ENCODE assay signal across 13 cellular contexts in the genomic region with DNA sequence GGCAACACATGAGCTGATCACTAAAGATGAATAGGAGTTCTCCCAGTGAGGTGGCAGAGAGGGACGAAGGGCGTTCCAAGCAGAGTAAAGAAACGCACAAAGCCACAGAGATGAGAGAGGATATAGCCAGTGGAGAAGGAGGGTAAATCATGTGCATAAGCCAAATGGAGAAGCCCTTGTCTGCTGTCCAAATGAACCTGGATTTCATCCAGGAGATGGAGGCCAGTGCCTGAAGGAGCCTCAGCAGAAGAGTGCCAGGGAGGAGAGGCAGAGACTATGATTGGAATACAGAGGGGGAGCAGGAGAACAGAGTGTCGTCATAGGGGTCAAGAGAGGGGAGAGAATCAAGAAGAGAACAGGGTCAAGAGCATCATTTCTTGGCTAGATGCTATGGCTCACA. TPM values are rescaled to one million over a fixed set of nuclear protein-coding genes. Genes with fewer than 3 reads are reported as not detected.
A peak's percentile ranks its signal among the peaks of the same experiment; 100 is the strongest.
DNase-seq lines count a peak whose midpoint lies in the region; TF ChIP-seq lines count a peak whose summit lies in the region.
"Had no signal": no experiment of that assay in that cellular context is flagged by ENCODE, and none has a peak within 500 bp of the region (broad histone marks: within the 10 kb centered on the region; RNA-seq: fewer than 3 reads in every experiment).

No MANE protein-coding gene starts in this region.

- peak; percentile 43 for DNase-seq in NCI-H446 treated with DMSO at 0.1 percent for 48 hours (lab: John Stamatoyannopoulos, UW)
- DNase-seq in cerebellum (ENCODE audit: low spot score): peak; percentile 58
- DNase-seq in progenitor cell of endocrine pancreas (ENCODE audit: low spot score, unreplicated experiment): no peak
- DNase-seq in AG20443 (ENCODE audit: low spot score): no peak
- no peak for DNase-seq in activated naive CD4-positive, alpha-beta T cell treated with Interleukin-2 at 50 U/mL for 16 hours
- DNase-seq: Caco-2; CD8-positive, alpha-beta memory T cell; DND-41; GF-D8; HFFc6 had no signal

- no peaks in the 10 kb centered on the region for H3K36me3 Mint-ChIP-seq in progenitor cell of endocrine pancreas (ENCODE audit: insufficient read depth)
- H3K36me3 Mint-ChIP-seq: CD8-positive, alpha-beta memory T cell had no signal

- no peak overlapping the region for H3K4me3 ChIP-seq in HEK293 (ENCODE audit: low read depth, low read length)
- H3K4me3 ChIP-seq: A549, HAP-1 had no signal

- peaks cover 11% of the 10 kb centered on the region for H3K4me1 Mint-ChIP-seq in progenitor cell of endocrine pancreas (ENCODE audit: low read depth)
- H3K4me1 Mint-ChIP-seq: CD8-positive, alpha-beta memory T cell had no signal

- peak overlapping the region; percentile 68 for H3K27ac Mint-ChIP-seq in progenitor cell of endocrine pancreas
- H3K27ac Mint-ChIP-seq: HFFc6 had no signal

- TF ChIP-seq CTCF in HEK293 (tag by site-specific recombination; IDR thresholded peaks at IDR 0.05) (no peak), progenitor cell of endocrine pancreas (IDR thresholded peaks at IDR 0.05; ENCODE audit: unreplicated experiment) (no peak)

- H3K27ac ChIP-seq in HEK293 (ENCODE audit: extremely low read depth, low read depth, low read length): no peak overlapping the region

- CTCF ChIA-PET in HEK293 (lab: Yijun Ruan, JAX): interaction anchor here (1.1 kb wide), 2 partner anchors 9 to 60 kb away, joined by 3 to 4 read pairs; no protein-coding TSS in a partner anchor

- no peaks in the 10 kb centered on the region for H3K9me3 Mint-ChIP-seq in progenitor cell of endocrine pancreas (ENCODE audit: low read depth)
- H3K9me3 Mint-ChIP-seq: CD8-positive, alpha-beta memory T cell; HFFc6 had no signal

- no peaks in the 10 kb centered on the region for H3K9me3 ChIP-seq in HEK293 (ENCODE audit: control insufficient read depth, insufficient read depth, low read depth, low read length)
- H3K9me3 ChIP-seq: A549, Caco-2, HAP-1 had no signal

- peaks cover 25% of the 10 kb centered on the region for H3K27me3 Mint-ChIP-seq in progenitor cell of endocrine pancreas

- no peak overlapping the region for H3K4me3 Mint-ChIP-seq in progenitor cell of endocrine pancreas (ENCODE audit: low read depth)
- H3K4me3 Mint-ChIP-seq: CD8-positive, alpha-beta memory T cell; HFFc6 had no signal

- POLR2A ChIA-PET in HEK293 (lab: Yijun Ruan, JAX): no interaction called here

- H3K36me3 ChIP-seq in HEK293 (ENCODE audit: control insufficient read depth in 2 of 2, insufficient read depth in 1 of 2, low read length in 2 of 2): no peaks in the 10 kb centered on the region
- H3K36me3 ChIP-seq: HAP-1 had no signal

- peaks cover 4% of the 10 kb centered on the region for H3K4me1 ChIP-seq in HEK293 (ENCODE audit: control insufficient read depth, insufficient read depth, low read length)
- H3K4me1 ChIP-seq: HAP-1 had no signal

TF ChIP-seq in HEK293, 187 proteins besides CTCF, POLR2A, EP300 and RAD21:
- TF ChIP-seq ZBTB7A (tag by site-specific recombination; IDR thresholded peaks at IDR 0.05; ENCODE audit: low read depth) (no peak), ZNF112 (tag by site-specific recombination; IDR thresholded peaks at IDR 0.05) (no peak), ZNF133 (tag by site-specific recombination; IDR thresholded peaks at IDR 0.05) (no peak)
- TF ChIP-seq, protein P1, sequence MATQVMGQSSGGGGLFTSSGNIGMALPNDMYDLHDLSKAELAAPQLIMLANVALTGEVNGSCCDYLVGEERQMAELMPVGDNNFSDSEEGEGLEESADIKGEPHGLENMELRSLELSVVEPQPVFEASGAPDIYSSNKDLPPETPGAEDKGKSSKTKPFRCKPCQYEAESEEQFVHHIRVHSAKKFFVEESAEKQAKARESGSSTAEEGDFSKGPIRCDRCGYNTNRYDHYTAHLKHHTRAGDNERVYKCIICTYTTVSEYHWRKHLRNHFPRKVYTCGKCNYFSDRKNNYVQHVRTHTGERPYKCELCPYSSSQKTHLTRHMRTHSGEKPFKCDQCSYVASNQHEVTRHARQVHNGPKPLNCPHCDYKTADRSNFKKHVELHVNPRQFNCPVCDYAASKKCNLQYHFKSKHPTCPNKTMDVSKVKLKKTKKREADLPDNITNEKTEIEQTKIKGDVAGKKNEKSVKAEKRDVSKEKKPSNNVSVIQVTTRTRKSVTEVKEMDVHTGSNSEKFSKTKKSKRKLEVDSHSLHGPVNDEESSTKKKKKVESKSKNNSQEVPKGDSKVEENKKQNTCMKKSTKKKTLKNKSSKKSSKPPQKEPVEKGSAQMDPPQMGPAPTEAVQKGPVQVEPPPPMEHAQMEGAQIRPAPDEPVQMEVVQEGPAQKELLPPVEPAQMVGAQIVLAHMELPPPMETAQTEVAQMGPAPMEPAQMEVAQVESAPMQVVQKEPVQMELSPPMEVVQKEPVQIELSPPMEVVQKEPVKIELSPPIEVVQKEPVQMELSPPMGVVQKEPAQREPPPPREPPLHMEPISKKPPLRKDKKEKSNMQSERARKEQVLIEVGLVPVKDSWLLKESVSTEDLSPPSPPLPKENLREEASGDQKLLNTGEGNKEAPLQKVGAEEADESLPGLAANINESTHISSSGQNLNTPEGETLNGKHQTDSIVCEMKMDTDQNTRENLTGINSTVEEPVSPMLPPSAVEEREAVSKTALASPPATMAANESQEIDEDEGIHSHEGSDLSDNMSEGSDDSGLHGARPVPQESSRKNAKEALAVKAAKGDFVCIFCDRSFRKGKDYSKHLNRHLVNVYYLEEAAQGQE (tag by site-specific recombination; IDR thresholded peaks at IDR 0.05): 0 out of 2 replicates have a peak, but pooled peaks have one; percentile 30
TF ChIP-seq in HEK293: peak in this region for 1.

RNA-seq across cellular contexts. Expression of a gene that starts 27.7 kb away (rescaled TPM):
- 526 TPM for total RNA-seq in cerebellum
- 440 and 445 TPM in 2 replicates for total RNA-seq in progenitor cell of endocrine pancreas

RNA-seq across cellular contexts. Expression of a gene that starts 48.9 kb away (rescaled TPM):
- 1.00 TPM for total RNA-seq in cerebellum
- 0.33 and 0.34 TPM in 2 replicates for total RNA-seq in progenitor cell of endocrine pancreas
- total RNA-seq: CD8-positive, alpha-beta memory T cell had no signal

Comparison
In these comparisons a context has a peak if more than half of its experiments do, and no peak if none do; other contexts are left out.
1. DNase-seq: peak in NCI-H446 treated with DMSO at 0.1 percent for 48 hours (single experiment) and cerebellum (single experiment); none in progenitor cell of endocrine pancreas (single experiment), AG20443 (single experiment) and activated naive CD4-positive, alpha-beta T cell treated with Interleukin-2 at 50 U/mL for 16 hours (single experiment).